Comparison of ENCODE assay signal across 3 cellular contexts in the genomic region with DNA sequence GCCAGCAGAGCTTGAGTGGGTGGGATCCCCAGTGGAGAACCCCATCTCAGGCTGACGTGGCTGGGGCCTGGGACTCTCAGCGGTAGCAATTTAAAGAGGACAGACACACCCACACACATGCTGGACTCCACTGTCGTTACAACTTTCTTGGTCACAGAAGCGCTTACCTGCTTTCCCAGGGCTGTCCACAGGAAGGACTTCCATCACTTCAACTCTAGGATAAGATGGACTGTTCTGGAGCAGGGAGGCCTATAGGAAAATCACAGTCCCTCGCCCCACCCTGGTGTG.
TF ChIP-seq lines count a peak whose summit lies in the region.

No MANE protein-coding gene starts in this region.

TF ChIP-seq in SK-N-SH, 30 proteins besides CTCF, POLR2A, EP300 and RAD21:
- TF ChIP-seq TEAD4 (IDR thresholded peaks at IDR 0.05; ENCODE audit: borderline replicate concordance, insufficient read depth) (no peak), ELF1 (IDR thresholded peaks at IDR 0.05) (no peak), NFIC (IDR thresholded peaks at IDR 0.05; ENCODE audit: borderline replicate concordance) (no peak), GATA2 (CRISPR knock-in tag; IDR thresholded peaks at IDR 0.05) (no peak), FOXM1 (IDR thresholded peaks at IDR 0.05; ENCODE audit: low read depth) (no peak), SIN3A (IDR thresholded peaks at IDR 0.05; ENCODE audit: borderline replicate concordance, low read depth, low read length) (no peak), FOXJ3 (CRISPR knock-in tag; IDR thresholded peaks at IDR 0.05) (no peak), CHD2 (IDR thresholded peaks at IDR 0.05; ENCODE audit: low read length, partially characterized antibody) (no peak), MEF2A (IDR thresholded peaks at IDR 0.05; ENCODE audit: borderline replicate concordance, low read depth) (no peak), FOSL2 (IDR thresholded peaks at IDR 0.05; ENCODE audit: borderline replicate concordance, low read depth) (no peak), POLR2AphosphoS5 (IDR thresholded peaks at IDR 0.05; ENCODE audit: low read depth, low read length) (no peak), SMC3 (IDR thresholded peaks at IDR 0.05; ENCODE audit: low read depth, low read length) (no peak)
- TF ChIP-seq, protein P1, sequence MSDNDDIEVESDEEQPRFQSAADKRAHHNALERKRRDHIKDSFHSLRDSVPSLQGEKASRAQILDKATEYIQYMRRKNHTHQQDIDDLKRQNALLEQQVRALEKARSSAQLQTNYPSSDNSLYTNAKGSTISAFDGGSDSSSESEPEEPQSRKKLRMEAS (IDR thresholded peaks at IDR 0.05; ENCODE audit: low read depth), result no peak
- TF ChIP-seq, protein P2, sequence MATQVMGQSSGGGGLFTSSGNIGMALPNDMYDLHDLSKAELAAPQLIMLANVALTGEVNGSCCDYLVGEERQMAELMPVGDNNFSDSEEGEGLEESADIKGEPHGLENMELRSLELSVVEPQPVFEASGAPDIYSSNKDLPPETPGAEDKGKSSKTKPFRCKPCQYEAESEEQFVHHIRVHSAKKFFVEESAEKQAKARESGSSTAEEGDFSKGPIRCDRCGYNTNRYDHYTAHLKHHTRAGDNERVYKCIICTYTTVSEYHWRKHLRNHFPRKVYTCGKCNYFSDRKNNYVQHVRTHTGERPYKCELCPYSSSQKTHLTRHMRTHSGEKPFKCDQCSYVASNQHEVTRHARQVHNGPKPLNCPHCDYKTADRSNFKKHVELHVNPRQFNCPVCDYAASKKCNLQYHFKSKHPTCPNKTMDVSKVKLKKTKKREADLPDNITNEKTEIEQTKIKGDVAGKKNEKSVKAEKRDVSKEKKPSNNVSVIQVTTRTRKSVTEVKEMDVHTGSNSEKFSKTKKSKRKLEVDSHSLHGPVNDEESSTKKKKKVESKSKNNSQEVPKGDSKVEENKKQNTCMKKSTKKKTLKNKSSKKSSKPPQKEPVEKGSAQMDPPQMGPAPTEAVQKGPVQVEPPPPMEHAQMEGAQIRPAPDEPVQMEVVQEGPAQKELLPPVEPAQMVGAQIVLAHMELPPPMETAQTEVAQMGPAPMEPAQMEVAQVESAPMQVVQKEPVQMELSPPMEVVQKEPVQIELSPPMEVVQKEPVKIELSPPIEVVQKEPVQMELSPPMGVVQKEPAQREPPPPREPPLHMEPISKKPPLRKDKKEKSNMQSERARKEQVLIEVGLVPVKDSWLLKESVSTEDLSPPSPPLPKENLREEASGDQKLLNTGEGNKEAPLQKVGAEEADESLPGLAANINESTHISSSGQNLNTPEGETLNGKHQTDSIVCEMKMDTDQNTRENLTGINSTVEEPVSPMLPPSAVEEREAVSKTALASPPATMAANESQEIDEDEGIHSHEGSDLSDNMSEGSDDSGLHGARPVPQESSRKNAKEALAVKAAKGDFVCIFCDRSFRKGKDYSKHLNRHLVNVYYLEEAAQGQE (IDR thresholded peaks at IDR 0.05; ENCODE audit: low read depth, low read length), result no peak
- TF ChIP-seq, protein P3, sequence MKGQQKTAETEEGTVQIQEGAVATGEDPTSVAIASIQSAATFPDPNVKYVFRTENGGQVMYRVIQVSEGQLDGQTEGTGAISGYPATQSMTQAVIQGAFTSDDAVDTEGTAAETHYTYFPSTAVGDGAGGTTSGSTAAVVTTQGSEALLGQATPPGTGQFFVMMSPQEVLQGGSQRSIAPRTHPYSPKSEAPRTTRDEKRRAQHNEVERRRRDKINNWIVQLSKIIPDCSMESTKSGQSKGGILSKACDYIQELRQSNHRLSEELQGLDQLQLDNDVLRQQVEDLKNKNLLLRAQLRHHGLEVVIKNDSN (IDR thresholded peaks at IDR 0.05; ENCODE audit: borderline replicate concordance, low read depth), result no peak

TF ChIP-seq in SK-N-SH treated with all-trans-retinoic acid at 6 μM for 48 hours, 23 proteins besides CTCF, POLR2A, EP300 and RAD21:
- TF ChIP-seq ZNF565 (CRISPR knock-in tag; conservative IDR thresholded peaks at IDR 0.05; ENCODE audit: low read depth) (no peak), PPARA (CRISPR knock-in tag; IDR thresholded peaks at IDR 0.05; ENCODE audit: borderline replicate concordance) (no peak), ZFP3 (CRISPR knock-in tag; IDR thresholded peaks at IDR 0.05) (no peak), ZNF70 (CRISPR knock-in tag; IDR thresholded peaks at IDR 0.05) (no peak), BACH2 (CRISPR knock-in tag; IDR thresholded peaks at IDR 0.05; ENCODE audit: borderline replicate concordance) (no peak), SNAI2 (CRISPR knock-in tag; IDR thresholded peaks at IDR 0.05) (no peak), ZFP30 (CRISPR knock-in tag; IDR thresholded peaks at IDR 0.05) (no peak), OSR1 (CRISPR knock-in tag; IDR thresholded peaks at IDR 0.05) (no peak), CSDC2 (CRISPR knock-in tag; IDR thresholded peaks at IDR 0.05) (no peak), RARB (CRISPR knock-in tag; IDR thresholded peaks at IDR 0.05) (no peak)
- TF ChIP-seq, protein P4, sequence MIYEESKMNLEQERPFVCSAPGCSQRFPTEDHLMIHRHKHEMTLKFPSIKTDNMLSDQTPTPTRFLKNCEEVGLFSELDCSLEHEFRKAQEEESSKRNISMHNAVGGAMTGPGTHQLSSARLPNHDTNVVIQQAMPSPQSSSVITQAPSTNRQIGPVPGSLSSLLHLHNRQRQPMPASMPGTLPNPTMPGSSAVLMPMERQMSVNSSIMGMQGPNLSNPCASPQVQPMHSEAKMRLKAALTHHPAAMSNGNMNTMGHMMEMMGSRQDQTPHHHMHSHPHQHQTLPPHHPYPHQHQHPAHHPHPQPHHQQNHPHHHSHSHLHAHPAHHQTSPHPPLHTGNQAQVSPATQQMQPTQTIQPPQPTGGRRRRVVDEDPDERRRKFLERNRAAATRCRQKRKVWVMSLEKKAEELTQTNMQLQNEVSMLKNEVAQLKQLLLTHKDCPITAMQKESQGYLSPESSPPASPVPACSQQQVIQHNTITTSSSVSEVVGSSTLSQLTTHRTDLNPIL (CRISPR knock-in tag; IDR thresholded peaks at IDR 0.05; ENCODE audit: low read depth), result no peak

TF ChIP-seq in IMR-90, 13 proteins besides CTCF, POLR2A, EP300 and RAD21:
- TF ChIP-seq RCOR1 (IDR thresholded peaks at IDR 0.05; ENCODE audit: insufficient replicate concordance, low read length) (no peak), SMC3 (IDR thresholded peaks at IDR 0.05; ENCODE audit: low read depth, low read length) (no peak), MAZ (IDR thresholded peaks at IDR 0.05; ENCODE audit: borderline replicate concordance, low read depth, low read length) (no peak), MXI1 (IDR thresholded peaks at IDR 0.05; ENCODE audit: borderline replicate concordance, low read depth, low read length) (no peak), NFE2L2 (IDR thresholded peaks at IDR 0.05; ENCODE audit: low read depth, low read length) (no peak), FOS (IDR thresholded peaks at IDR 0.05; ENCODE audit: low read depth, low read length) (no peak), CEBPB (IDR thresholded peaks at IDR 0.05; ENCODE audit: low read depth, low read length) (no peak), CHD1 (IDR thresholded peaks at IDR 0.05; ENCODE audit: low read depth, low read length) (no peak), MAFK (IDR thresholded peaks at IDR 0.05; ENCODE audit: low read depth, low read length) (no peak), BHLHE40 (IDR thresholded peaks at IDR 0.05; ENCODE audit: low read depth, low read length) (no peak), RFX5 (IDR thresholded peaks at IDR 0.05; ENCODE audit: low read depth, low read length) (no peak)
- TF ChIP-seq, protein P5, sequence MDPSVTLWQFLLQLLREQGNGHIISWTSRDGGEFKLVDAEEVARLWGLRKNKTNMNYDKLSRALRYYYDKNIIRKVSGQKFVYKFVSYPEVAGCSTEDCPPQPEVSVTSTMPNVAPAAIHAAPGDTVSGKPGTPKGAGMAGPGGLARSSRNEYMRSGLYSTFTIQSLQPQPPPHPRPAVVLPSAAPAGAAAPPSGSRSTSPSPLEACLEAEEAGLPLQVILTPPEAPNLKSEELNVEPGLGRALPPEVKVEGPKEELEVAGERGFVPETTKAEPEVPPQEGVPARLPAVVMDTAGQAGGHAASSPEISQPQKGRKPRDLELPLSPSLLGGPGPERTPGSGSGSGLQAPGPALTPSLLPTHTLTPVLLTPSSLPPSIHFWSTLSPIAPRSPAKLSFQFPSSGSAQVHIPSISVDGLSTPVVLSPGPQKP (IDR thresholded peaks at IDR 0.05; ENCODE audit: borderline replicate concordance, low read depth, low read length), result no peak
- TF ChIP-seq, protein P6, sequence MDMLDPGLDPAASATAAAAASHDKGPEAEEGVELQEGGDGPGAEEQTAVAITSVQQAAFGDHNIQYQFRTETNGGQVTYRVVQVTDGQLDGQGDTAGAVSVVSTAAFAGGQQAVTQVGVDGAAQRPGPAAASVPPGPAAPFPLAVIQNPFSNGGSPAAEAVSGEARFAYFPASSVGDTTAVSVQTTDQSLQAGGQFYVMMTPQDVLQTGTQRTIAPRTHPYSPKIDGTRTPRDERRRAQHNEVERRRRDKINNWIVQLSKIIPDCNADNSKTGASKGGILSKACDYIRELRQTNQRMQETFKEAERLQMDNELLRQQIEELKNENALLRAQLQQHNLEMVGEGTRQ (IDR thresholded peaks at IDR 0.05; ENCODE audit: low read depth, low read length), result no peak
